7 cellular contexts compared by ENCODE assay signal in the genomic region with DNA sequence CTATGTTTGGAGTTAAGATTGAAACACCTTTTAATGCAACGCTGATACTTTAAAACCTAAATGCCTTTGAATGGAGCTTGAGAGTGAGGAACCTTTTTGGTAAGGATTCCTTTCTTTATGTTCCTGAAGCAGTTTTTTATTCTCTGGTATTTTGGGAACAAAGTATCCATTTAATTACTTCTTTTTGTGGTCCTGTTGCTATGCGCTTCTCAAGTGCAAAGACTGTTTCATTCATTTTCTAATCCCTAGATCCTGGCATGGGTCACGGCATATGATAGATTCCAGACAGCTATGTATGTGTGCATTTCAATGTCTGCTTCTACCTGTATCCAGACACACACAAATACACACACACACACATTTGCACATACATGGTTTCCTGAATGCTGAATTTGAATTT. TPM values are rescaled to one million over a fixed set of nuclear protein-coding genes. Genes with fewer than 3 reads are reported as not detected.
"Had no signal": no experiment of that assay in that cellular context is flagged by ENCODE, and none has a peak within 500 bp of the region (broad histone marks: within the 10 kb centered on the region; RNA-seq: fewer than 3 reads in every experiment).

No MANE protein-coding gene starts in this region.

- ATAC-seq: GM23338, HepG2 had no signal

- DNase-seq: HCEC 1CT, KBM-7 had no signal

- H3K4me3 ChIP-seq: GM23338 had no signal

- H3K27ac ChIP-seq: HL-60, KMS-11 had no signal

RNA-seq across cellular contexts. Expression of a gene that starts 28.0 kb away (rescaled TPM):
- total RNA-seq: HepG2 had no signal
- polyA plus RNA-seq: IgD-negative memory B cell had no signal
